22 cellular contexts compared by ENCODE assay signal in genomic region chrX:7062276-7062675, GRCh38.
DNase-seq lines count a peak whose midpoint lies in the region; FAIRE-seq and TF ChIP-seq lines count a peak whose summit lies in the region.
"Had no signal": no experiment of that assay in that cellular context is flagged by ENCODE, and none has a peak within 500 bp of the region (broad histone marks: within the 10 kb centered on the region; RNA-seq: fewer than 3 reads in every experiment).

No MANE protein-coding gene starts in this region.

- no peak for TF ChIP-seq CTCF in liver (IDR thresholded peaks at IDR 0.05; ENCODE audit: low read depth, low read length, missing input control)

- 87% methylated on average over 1 of the region's 1 CpG for WGBS in liver
- WGBS in mesendoderm (ENCODE audit: extremely low coverage, insufficient coverage, low lambda C conversion rate) = no CpG with 5 or more reads among the region's 1 CpG

- H3K4ac ChIP-seq in mesendoderm (ENCODE audit: low read depth, low read length) = no peak overlapping the region

- peak in 1 of 2 donors; percentile 13 for TF ChIP-seq RAD21 in liver (IDR thresholded peaks at IDR 0.05)

- H2BK5ac ChIP-seq in mesendoderm (ENCODE audit: low read length) = no peak overlapping the region

- H4K5ac ChIP-seq in mesendoderm (ENCODE audit: low read length) = no peak overlapping the region

- no peak overlapping the region for H3K4me3 ChIP-seq in liver (ENCODE audit: low read depth in 1 of 3, low read length in 3 of 3)
- H3K4me3 ChIP-seq in mesendoderm (ENCODE audit: low read length) = no peak overlapping the region
- H3K4me3 ChIP-seq: GM12878, sigmoid colon, tibial nerve had no signal

- no peak overlapping the region for H2BK120ac ChIP-seq in mesendoderm (ENCODE audit: low read depth, low read length)

- H3K9ac ChIP-seq in liver (ENCODE audit: low read depth in 1 of 2, low read length in 2 of 2) (no peak overlapping the region), mesendoderm (ENCODE audit: low read length) (no peak overlapping the region)

- no peak overlapping the region for H3K18ac ChIP-seq in mesendoderm (ENCODE audit: low read length)

- no peak for FAIRE-seq in urothelium cell line (lab: Jason Lieb, UNC)
- FAIRE-seq: GM12878, TTC549 had no signal

- no peak overlapping the region for H3K23ac ChIP-seq in mesendoderm (ENCODE audit: low read length)

- H2BK15ac ChIP-seq in mesendoderm (replicated peaks; ENCODE audit: low read depth) = no peak overlapping the region

- H3K79me1 ChIP-seq in mesendoderm (ENCODE audit: low read length) = no peaks in the 10 kb centered on the region

- H3K4me1 ChIP-seq in liver (ENCODE audit: control insufficient read depth in 4 of 4, insufficient read depth in 4 of 4, low read length in 3 of 4) = peaks cover 7 to 27% (median 20%) of the 10 kb centered on the region in 4 donors
- no peaks in the 10 kb centered on the region for H3K4me1 ChIP-seq in mesendoderm (ENCODE audit: control insufficient read depth, low read depth, low read length)
- H3K4me1 ChIP-seq: BE2C, sigmoid colon, tibial nerve had no signal

- H4K8ac ChIP-seq in mesendoderm (ENCODE audit: low read depth, low read length) = no peak overlapping the region

- peaks cover 15% of the 10 kb centered on the region for H3K9me3 ChIP-seq in KOPT-K1 (ENCODE audit: insufficient read depth, low read length, poor library complexity, severe bottlenecking)
- no peaks in the 10 kb centered on the region for H3K9me3 ChIP-seq in liver (ENCODE audit: control insufficient read depth in 4 of 4, low read length in 3 of 4)
- H3K9me3 ChIP-seq: BE2C, sigmoid colon, tibial nerve had no signal

- H3K27ac ChIP-seq in KOPT-K1 (ENCODE audit: low read depth, low read length, poor library complexity, severe bottlenecking) = peak overlapping the region; percentile 56
- peak overlapping the region; percentile 61 to 86 for H3K27ac ChIP-seq in liver (ENCODE audit: low read depth in 1 of 2, low read length in 2 of 2)
- no peak overlapping the region for H3K27ac ChIP-seq in mesendoderm (ENCODE audit: low read depth, low read length)
- H3K27ac ChIP-seq: sigmoid colon, tibial nerve had no signal

- H3K27me3 ChIP-seq in liver (ENCODE audit: control insufficient read depth in 4 of 4, insufficient read depth in 4 of 4, low read length in 3 of 4) (no peaks in the 10 kb centered on the region), mesendoderm (ENCODE audit: insufficient read depth, low read length, poor library complexity) (no peaks in the 10 kb centered on the region)
- H3K27me3 ChIP-seq: BE2C, sigmoid colon, tibial nerve had no signal

- H3K56ac ChIP-seq in mesendoderm (ENCODE audit: low read length) = no peak overlapping the region

- peaks cover 80% of the 10 kb centered on the region for H3K36me3 ChIP-seq in KOPT-K1 (ENCODE audit: insufficient read depth, low read length)
- peaks cover 0 to 3% (median under 1%) of the 10 kb centered on the region in 4 donors for H3K36me3 ChIP-seq in liver (ENCODE audit: control insufficient read depth in 4 of 4, insufficient read depth in 3 of 4, low read depth in 1 of 4, low read length in 3 of 4)
- H3K36me3 ChIP-seq in mesendoderm (ENCODE audit: control insufficient read depth, insufficient read depth, low read length) = no peaks in the 10 kb centered on the region
- H3K36me3 ChIP-seq: BE2C, sigmoid colon had no signal

- peak; percentile 5 for DNase-seq in AG08396 (ENCODE audit: low spot score)
- DNase-seq in dermis microvascular lymphatic vessel endothelial cell (ENCODE audit: low read depth in 2 of 2) = peak; percentile 17
- DNase-seq in mesendoderm = no peak
- no peak for DNase-seq in urothelium cell line (ENCODE audit: low spot score)
- DNase-seq in GOT3 (lab: John Stamatoyannopoulos, UW) = no peak
- DNase-seq in anterior cingulate cortex (lab: John Stamatoyannopoulos, UW) = no peak
- DNase-seq: 8988T; activated CD4-positive, alpha-beta T cell treated with anti-CD3 and anti-CD28 coated beads for 48 hours; activated naive CD8-positive, alpha-beta T cell treated with anti-CD3 and anti-CD28 coated beads for 36 hours; BE2C; GF-D8; H9; NCI-H2081; NCI-H510A treated with DMSO at 0.1 percent for 48 hours; sigmoid colon; stimulated activated naive B cell treated with anti-CD40 and anti-IgM and Interleukin-4, amounts not matched to agents 10 μg/mL and 1 μg/mL and 100 μg/mL, for 72 hours; SW 1271 had no signal

- no peaks in the 10 kb centered on the region for H3K79me2 ChIP-seq in mesendoderm (ENCODE audit: control insufficient read depth, insufficient read depth, low read length)

- H2AK5ac ChIP-seq in mesendoderm (ENCODE audit: low read length) = no peak overlapping the region

- H3K4me2 ChIP-seq in mesendoderm (ENCODE audit: low read length) = no peak overlapping the region

TF ChIP-seq in liver, 16 proteins besides CTCF, POLR2A, EP300 and RAD21:
- no peak for TF ChIP-seq EGR1 (IDR thresholded peaks at IDR 0.05; ENCODE audit: low read depth in 2 of 2)
- TF ChIP-seq, protein P1, sequence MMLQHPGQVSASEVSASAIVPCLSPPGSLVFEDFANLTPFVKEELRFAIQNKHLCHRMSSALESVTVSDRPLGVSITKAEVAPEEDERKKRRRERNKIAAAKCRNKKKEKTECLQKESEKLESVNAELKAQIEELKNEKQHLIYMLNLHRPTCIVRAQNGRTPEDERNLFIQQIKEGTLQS (IDR thresholded peaks at IDR 0.05) = no peak
- no peak for TF ChIP-seq JUND (IDR thresholded peaks at IDR 0.05)
- no peak for TF ChIP-seq GABPA (IDR thresholded peaks at IDR 0.05 in 1 of 2, conservative IDR thresholded peaks at IDR 0.05 in 1 of 2)
- no peak for TF ChIP-seq NR2F2 (IDR thresholded peaks at IDR 0.05)

Comparison
In these comparisons a context has a peak if more than half of its experiments do, and no peak if none do; other contexts are left out.
1. DNase-seq: peak in AG08396 (single experiment) and dermis microvascular lymphatic vessel endothelial cell (2 of 2); none in mesendoderm (single experiment), urothelium cell line (single experiment), GOT3 (single experiment) and anterior cingulate cortex (0 of 58).